ENCODE assay signal across 11 cellular contexts in the genomic region with DNA sequence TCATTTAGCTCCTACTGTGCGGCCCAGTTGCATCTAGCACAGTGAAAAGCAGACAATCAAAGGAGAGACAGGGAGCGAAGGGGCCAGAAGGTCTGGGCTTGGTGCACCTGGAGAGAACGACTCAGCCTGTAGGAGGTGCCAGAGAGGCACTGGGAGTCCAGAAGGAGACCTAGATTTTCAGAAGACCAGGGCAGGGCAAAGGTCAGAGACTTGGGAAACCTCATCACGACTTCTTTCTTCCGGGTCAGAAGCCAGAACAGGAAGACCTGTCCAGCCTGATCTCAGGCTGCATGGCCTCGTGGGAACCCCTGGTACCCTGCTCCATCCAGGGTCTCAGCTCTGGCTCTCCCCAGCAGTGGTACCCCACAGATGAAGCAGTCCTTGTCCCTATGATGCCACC. TPM values are rescaled to one million over a fixed set of nuclear protein-coding genes. Genes with fewer than 3 reads are reported as not detected.
DNase-seq lines count a peak whose midpoint lies in the region; ATAC-seq and TF ChIP-seq lines count a peak whose summit lies in the region.
"Had no signal": no experiment of that assay in that cellular context is flagged by ENCODE, and none has a peak within 500 bp of the region (broad histone marks: within the 10 kb centered on the region; RNA-seq: fewer than 3 reads in every experiment).

No MANE protein-coding gene starts in this region.

- H3K27ac ChIP-seq in left ventricle myocardium inferior (replicated peaks) = no peak overlapping the region
- H3K27ac ChIP-seq in upper lobe of right lung = no peak overlapping the region

- no peak overlapping the region for H3K4me3 ChIP-seq in left ventricle myocardium inferior
- no peak overlapping the region for H3K4me3 ChIP-seq in foreskin fibroblast (ENCODE audit: low read depth in 1 of 2, low read length in 2 of 2)
- no peak overlapping the region for H3K4me3 ChIP-seq in upper lobe of right lung

- TF ChIP-seq CTCF in left ventricle myocardium inferior (IDR thresholded peaks at IDR 0.05; ENCODE audit: borderline replicate concordance) (peak; percentile 56), foreskin fibroblast (IDR thresholded peaks at IDR 0.05; ENCODE audit: low read depth, low read length) (peak; percentile 54), upper lobe of right lung (IDR thresholded peaks at IDR 0.05) (peak; percentile 54)

- intact Hi-C loops in left ventricle myocardium inferior (cut with micrococcal nuclease) = no loop called here
- intact Hi-C loops in left cardiac atrium (cut with DNase I) = no loop called here
- intact Hi-C loops in upper lobe of right lung (cut with DNase I) = no loop called here

- H3K27me3 ChIP-seq in left ventricle myocardium inferior (ENCODE audit: low read depth) (no peaks in the 10 kb centered on the region), upper lobe of right lung (no peaks in the 10 kb centered on the region)

- ATAC-seq in left cardiac atrium = no peak
- ATAC-seq in upper lobe of right lung = peak; percentile 30
- no peak for ATAC-seq in HG02588 (IDR thresholded peaks at IDR 0.05; ENCODE audit: unreplicated experiment)
- no peak for ATAC-seq in HG03045 (IDR thresholded peaks at IDR 0.05; ENCODE audit: unreplicated experiment)

- no peaks in the 10 kb centered on the region for H3K9me3 ChIP-seq in left ventricle myocardium inferior (replicated peaks)
- H3K9me3 ChIP-seq in upper lobe of right lung = no peaks in the 10 kb centered on the region

- H3K36me3 ChIP-seq in left ventricle myocardium inferior (no peaks in the 10 kb centered on the region), upper lobe of right lung (peaks cover 9% of the 10 kb centered on the region)

- in situ Hi-C loops in SK-MEL-5 (cut with HindIII; ENCODE audit: low pct_unique_long_range_greater_than_20kb, low sequenced_read_pairs) = no loop called here

- H3K4me1 ChIP-seq in left ventricle myocardium inferior (peaks cover 70% of the 10 kb centered on the region), upper lobe of right lung (peaks cover 43% of the 10 kb centered on the region)

- DNase-seq in left ventricle myocardium inferior (no peak), left cardiac atrium (no peak), SK-MEL-5 (ENCODE audit: low read depth, low spot score) (peak; percentile 70), foreskin fibroblast (peak in 1 of 2 donors; percentile 50), upper lobe of right lung (no peak), NCI-H446 treated with DMSO at 0.1 percent for 48 hours (lab: John Stamatoyannopoulos, UW) (no peak)
- DNase-seq: amniotic stem cell, GDM1, midbrain had no signal

RNA-seq across cellular contexts. Expression of a gene that starts 5.2 kb away (rescaled TPM):
- 51.0 TPM for total RNA-seq in left ventricle myocardium inferior
- total RNA-seq in left cardiac atrium = 10 to 100 TPM; 53.0 to 61.5 TPM
- total RNA-seq in SK-MEL-5 (2014; rRNA removed; shearing (Covaris generic)) = 79.6 and 84.4 TPM in 2 replicates
- 243 and 264 TPM in 2 replicates for polyA plus RNA-seq in SK-MEL-5 (2015; cell fraction: cytosol; rRNA removed)
- 529 and 586 TPM in 2 replicates for polyA plus RNA-seq in SK-MEL-5 (2015; cell fraction: nucleus; rRNA removed)
- 152 TPM for total RNA-seq in upper lobe of right lung

RNA-seq across cellular contexts. Expression of a gene that starts 8.1 kb away (rescaled TPM):
- total RNA-seq in left ventricle myocardium inferior (30.1 TPM), left cardiac atrium (10 to 100 TPM; 36.3 to 37.9 TPM), upper lobe of right lung (36.3 TPM)
- 38.5 and 38.9 TPM in 2 replicates for total RNA-seq in SK-MEL-5 (2014; rRNA removed; shearing (Covaris generic))
- 124 and 133 TPM in 2 replicates for polyA plus RNA-seq in SK-MEL-5 (2015; cell fraction: cytosol; rRNA removed)
- polyA plus RNA-seq in SK-MEL-5 (2015; cell fraction: nucleus; rRNA removed) = 113 and 123 TPM in 2 replicates

RNA-seq across cellular contexts. Expression of a gene that starts 10.8 kb away (rescaled TPM):
- 75.7 TPM for total RNA-seq in left ventricle myocardium inferior
- 10 to 100 TPM; 62.9 to 73.2 TPM for total RNA-seq in left cardiac atrium
- 113 and 130 TPM in 2 replicates for total RNA-seq in SK-MEL-5 (2014; rRNA removed; shearing (Covaris generic))
- 143 and 146 TPM in 2 replicates for polyA plus RNA-seq in SK-MEL-5 (2015; cell fraction: cytosol; rRNA removed)
- polyA plus RNA-seq in SK-MEL-5 (2015; cell fraction: nucleus; rRNA removed) = 1,663 and 1,755 TPM in 2 replicates
- 54.2 TPM for total RNA-seq in upper lobe of right lung

RNA-seq across cellular contexts. Expression of a gene that starts 32.0 kb away (rescaled TPM):
- total RNA-seq in left ventricle myocardium inferior = 62.9 TPM
- 100 to 1,000 TPM in 1 of 2 donors, 10 to 100 TPM in 1; 71.6 to 107 TPM for total RNA-seq in left cardiac atrium
- 286 and 311 TPM in 2 replicates for total RNA-seq in SK-MEL-5 (2014; rRNA removed; shearing (Covaris generic))
- 445 and 568 TPM in 2 replicates for polyA plus RNA-seq in SK-MEL-5 (2015; cell fraction: cytosol; rRNA removed)
- polyA plus RNA-seq in SK-MEL-5 (2015; cell fraction: nucleus; rRNA removed) = 1,161 and 1,423 TPM in 2 replicates
- total RNA-seq in upper lobe of right lung = 178 TPM

RNA-seq across cellular contexts. Expression of a gene that starts 33.7 kb away (rescaled TPM):
- total RNA-seq in left ventricle myocardium inferior (9.6 TPM), left cardiac atrium (1 to 10 TPM; 5.1 to 7.8 TPM), upper lobe of right lung (10.4 TPM)
- total RNA-seq in SK-MEL-5 (2014; rRNA removed; shearing (Covaris generic)) = 80.8 TPM in 2 replicates
- polyA plus RNA-seq in SK-MEL-5 (2015; cell fraction: cytosol; rRNA removed) = 61.8 and 66.3 TPM in 2 replicates
- 23.7 and 28.3 TPM in 2 replicates for polyA plus RNA-seq in SK-MEL-5 (2015; cell fraction: nucleus; rRNA removed)
